1 cellular context compared by ENCODE assay signal in genomic region chr6:135864929-135865328, GRCh38. TPM values are rescaled to one million over a fixed set of nuclear protein-coding genes. Genes with fewer than 3 reads are reported as not detected.
"Had no signal": no experiment of that assay in that cellular context is flagged by ENCODE, and none has a peak within 500 bp of the region (broad histone marks: within the 10 kb centered on the region; RNA-seq: fewer than 3 reads in every experiment).

No MANE protein-coding gene starts in this region.

RNA-seq across cellular contexts. Expression of gene PDE7B, which starts 13.4 kb away (rescaled TPM):
- polyA plus RNA-seq: mammary epithelial cell had no signal
